In the genomic region with DNA sequence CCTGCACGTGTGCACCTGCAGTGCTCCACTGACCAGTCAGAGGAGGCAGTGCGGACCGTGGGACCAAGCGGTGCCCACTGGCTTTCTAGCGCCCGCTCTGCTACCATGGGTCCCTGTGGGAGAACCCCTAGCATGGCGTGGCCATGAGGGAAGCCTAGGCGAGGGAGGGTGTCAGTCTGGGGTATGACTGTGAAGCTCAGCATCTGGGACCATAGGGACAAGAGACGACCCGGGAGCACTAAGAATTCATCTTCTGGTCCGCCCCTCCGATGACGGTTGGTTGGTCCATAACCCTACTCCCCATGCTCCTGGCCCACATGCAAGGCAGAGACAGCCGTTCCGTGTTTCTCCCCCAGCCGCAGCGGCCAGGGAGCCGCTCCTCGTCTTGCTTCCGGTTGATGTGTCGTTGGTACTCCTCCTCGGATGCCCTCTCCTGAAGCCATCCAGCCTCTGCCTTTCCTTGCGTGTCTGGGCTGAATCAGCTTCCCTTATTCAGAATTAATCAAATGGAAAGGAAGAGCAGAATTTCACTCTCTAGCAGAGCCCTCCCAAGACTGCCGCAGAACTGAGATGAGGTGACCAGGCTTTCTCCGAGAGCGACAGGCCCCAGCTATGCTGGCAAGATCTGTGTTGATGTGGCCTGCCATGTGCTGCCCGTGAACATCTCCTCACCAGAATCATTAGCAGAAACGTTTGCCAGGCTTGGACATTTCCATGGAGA, we compare ENCODE assay signal across 1 cellular context.
TF ChIP-seq lines count a peak whose summit lies in the region.

No MANE protein-coding gene starts in this region.

TF ChIP-seq in HepG2, 621 proteins besides CTCF, POLR2A, EP300 and RAD21 (continued from another document and continues in another):
- TF ChIP-seq, protein P1, sequence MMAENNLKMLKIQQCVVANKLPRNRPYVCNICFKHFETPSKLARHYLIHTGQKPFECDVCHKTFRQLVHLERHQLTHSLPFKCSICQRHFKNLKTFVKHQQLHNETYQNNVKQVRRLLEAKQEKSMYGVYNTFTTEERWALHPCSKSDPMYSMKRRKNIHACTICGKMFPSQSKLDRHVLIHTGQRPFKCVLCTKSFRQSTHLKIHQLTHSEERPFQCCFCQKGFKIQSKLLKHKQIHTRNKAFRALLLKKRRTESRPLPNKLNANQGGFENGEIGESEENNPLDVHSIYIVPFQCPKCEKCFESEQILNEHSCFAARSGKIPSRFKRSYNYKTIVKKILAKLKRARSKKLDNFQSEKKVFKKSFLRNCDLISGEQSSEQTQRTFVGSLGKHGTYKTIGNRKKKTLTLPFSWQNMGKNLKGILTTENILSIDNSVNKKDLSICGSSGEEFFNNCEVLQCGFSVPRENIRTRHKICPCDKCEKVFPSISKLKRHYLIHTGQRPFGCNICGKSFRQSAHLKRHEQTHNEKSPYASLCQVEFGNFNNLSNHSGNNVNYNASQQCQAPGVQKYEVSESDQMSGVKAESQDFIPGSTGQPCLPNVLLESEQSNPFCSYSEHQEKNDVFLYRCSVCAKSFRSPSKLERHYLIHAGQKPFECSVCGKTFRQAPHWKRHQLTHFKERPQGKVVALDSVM (CRISPR knock-in tag; IDR thresholded peaks at IDR 0.05) = no peak
- TF ChIP-seq MAZ (IDR thresholded peaks at IDR 0.05; ENCODE audit: borderline replicate concordance, low read depth, low read length) (no peak), MAZ (CRISPR knock-in tag; IDR thresholded peaks at IDR 0.05; ENCODE audit: low read depth) (no peak), PHF5A (CRISPR knock-in tag; IDR thresholded peaks at IDR 0.05; ENCODE audit: low read depth, unreplicated experiment) (peak; percentile 15), FOXA1 (IDR thresholded peaks at IDR 0.05) (no peak), FOXA1 (CRISPR knock-in tag; IDR thresholded peaks at IDR 0.05) (no peak), KMT2B (CRISPR knock-in tag; IDR thresholded peaks at IDR 0.05) (no peak), AGO2 (optimal IDR thresholded peaks at IDR 0.05; ENCODE audit: low read depth, low read length) (peak; percentile 99), ZNF20 (CRISPR knock-in tag; IDR thresholded peaks at IDR 0.05) (no peak), FLYWCH1 (CRISPR knock-in tag; IDR thresholded peaks at IDR 0.05) (0 out of 2 replicates have a peak, but pooled peaks have one; percentile 12), KLF9 (CRISPR knock-in tag; IDR thresholded peaks at IDR 0.05; ENCODE audit: low read depth) (0 out of 2 replicates have a peak, but pooled peaks have one; percentile 18), JUNB (CRISPR knock-in tag; IDR thresholded peaks at IDR 0.05; ENCODE audit: borderline replicate concordance) (no peak), MBD4 (IDR thresholded peaks at IDR 0.05; ENCODE audit: borderline replicate concordance, low read length) (peak; percentile 21; the same call in 1 of the 2 replicates), HIVEP1 (CRISPR knock-in tag; IDR thresholded peaks at IDR 0.05) (no peak), ZNF543 (CRISPR knock-in tag; IDR thresholded peaks at IDR 0.05) (no peak), ADNP (CRISPR knock-in tag; IDR thresholded peaks at IDR 0.05) (no peak), SRY (CRISPR knock-in tag; IDR thresholded peaks at IDR 0.05) (peak; percentile 45; the same call in 1 of the 2 replicates), ZBTB21 (CRISPR knock-in tag; IDR thresholded peaks at IDR 0.05) (no peak), ZFP62 (CRISPR knock-in tag; IDR thresholded peaks at IDR 0.05) (no peak), ZNF605 (CRISPR knock-in tag; IDR thresholded peaks at IDR 0.05) (no peak), TOPORS (CRISPR knock-in tag; IDR thresholded peaks at IDR 0.05) (no peak), FOXK2 (IDR thresholded peaks at IDR 0.05) (no peak), BRCA1 (CRISPR knock-in tag; IDR thresholded peaks at IDR 0.05) (no peak), MAFK (conservative IDR thresholded peaks at IDR 0.05 in 1 of 2, IDR thresholded peaks at IDR 0.05 in 1 of 2; ENCODE audit: low read length in 2 of 2) (no peak), ZNF674 (CRISPR knock-in tag; IDR thresholded peaks at IDR 0.05; ENCODE audit: low read depth) (no peak)
- TF ChIP-seq, protein P2, sequence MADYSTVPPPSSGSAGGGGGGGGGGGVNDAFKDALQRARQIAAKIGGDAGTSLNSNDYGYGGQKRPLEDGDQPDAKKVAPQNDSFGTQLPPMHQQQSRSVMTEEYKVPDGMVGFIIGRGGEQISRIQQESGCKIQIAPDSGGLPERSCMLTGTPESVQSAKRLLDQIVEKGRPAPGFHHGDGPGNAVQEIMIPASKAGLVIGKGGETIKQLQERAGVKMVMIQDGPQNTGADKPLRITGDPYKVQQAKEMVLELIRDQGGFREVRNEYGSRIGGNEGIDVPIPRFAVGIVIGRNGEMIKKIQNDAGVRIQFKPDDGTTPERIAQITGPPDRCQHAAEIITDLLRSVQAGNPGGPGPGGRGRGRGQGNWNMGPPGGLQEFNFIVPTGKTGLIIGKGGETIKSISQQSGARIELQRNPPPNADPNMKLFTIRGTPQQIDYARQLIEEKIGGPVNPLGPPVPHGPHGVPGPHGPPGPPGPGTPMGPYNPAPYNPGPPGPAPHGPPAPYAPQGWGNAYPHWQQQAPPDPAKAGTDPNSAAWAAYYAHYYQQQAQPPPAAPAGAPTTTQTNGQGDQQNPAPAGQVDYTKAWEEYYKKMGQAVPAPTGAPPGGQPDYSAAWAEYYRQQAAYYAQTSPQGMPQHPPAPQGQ (CRISPR knock-in tag; IDR thresholded peaks at IDR 0.05; ENCODE audit: borderline replicate concordance) = no peak
- TF ChIP-seq, protein P3, sequence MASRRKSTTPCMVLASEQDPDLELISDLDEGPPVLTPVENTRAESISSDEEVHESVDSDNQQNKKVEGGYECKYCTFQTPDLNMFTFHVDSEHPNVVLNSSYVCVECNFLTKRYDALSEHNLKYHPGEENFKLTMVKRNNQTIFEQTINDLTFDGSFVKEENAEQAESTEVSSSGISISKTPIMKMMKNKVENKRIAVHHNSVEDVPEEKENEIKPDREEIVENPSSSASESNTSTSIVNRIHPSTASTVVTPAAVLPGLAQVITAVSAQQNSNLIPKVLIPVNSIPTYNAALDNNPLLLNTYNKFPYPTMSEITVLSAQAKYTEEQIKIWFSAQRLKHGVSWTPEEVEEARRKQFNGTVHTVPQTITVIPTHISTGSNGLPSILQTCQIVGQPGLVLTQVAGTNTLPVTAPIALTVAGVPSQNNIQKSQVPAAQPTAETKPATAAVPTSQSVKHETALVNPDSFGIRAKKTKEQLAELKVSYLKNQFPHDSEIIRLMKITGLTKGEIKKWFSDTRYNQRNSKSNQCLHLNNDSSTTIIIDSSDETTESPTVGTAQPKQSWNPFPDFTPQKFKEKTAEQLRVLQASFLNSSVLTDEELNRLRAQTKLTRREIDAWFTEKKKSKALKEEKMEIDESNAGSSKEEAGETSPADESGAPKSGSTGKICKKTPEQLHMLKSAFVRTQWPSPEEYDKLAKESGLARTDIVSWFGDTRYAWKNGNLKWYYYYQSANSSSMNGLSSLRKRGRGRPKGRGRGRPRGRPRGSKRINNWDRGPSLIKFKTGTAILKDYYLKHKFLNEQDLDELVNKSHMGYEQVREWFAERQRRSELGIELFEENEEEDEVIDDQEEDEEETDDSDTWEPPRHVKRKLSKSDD (CRISPR knock-in tag; IDR thresholded peaks at IDR 0.05; ENCODE audit: low read depth) = no peak
- TF ChIP-seq, protein P4, sequence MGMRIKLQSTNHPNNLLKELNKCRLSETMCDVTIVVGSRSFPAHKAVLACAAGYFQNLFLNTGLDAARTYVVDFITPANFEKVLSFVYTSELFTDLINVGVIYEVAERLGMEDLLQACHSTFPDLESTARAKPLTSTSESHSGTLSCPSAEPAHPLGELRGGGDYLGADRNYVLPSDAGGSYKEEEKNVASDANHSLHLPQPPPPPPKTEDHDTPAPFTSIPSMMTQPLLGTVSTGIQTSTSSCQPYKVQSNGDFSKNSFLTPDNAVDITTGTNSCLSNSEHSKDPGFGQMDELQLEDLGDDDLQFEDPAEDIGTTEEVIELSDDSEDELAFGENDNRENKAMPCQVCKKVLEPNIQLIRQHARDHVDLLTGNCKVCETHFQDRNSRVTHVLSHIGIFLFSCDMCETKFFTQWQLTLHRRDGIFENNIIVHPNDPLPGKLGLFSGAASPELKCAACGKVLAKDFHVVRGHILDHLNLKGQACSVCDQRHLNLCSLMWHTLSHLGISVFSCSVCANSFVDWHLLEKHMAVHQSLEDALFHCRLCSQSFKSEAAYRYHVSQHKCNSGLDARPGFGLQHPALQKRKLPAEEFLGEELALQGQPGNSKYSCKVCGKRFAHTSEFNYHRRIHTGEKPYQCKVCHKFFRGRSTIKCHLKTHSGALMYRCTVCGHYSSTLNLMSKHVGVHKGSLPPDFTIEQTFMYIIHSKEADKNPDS (CRISPR knock-in tag; IDR thresholded peaks at IDR 0.05) = no peak
- TF ChIP-seq, protein P5, sequence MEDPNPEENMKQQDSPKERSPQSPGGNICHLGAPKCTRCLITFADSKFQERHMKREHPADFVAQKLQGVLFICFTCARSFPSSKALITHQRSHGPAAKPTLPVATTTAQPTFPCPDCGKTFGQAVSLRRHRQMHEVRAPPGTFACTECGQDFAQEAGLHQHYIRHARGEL (CRISPR knock-in tag; IDR thresholded peaks at IDR 0.05) = no peak
- TF ChIP-seq, protein P6, sequence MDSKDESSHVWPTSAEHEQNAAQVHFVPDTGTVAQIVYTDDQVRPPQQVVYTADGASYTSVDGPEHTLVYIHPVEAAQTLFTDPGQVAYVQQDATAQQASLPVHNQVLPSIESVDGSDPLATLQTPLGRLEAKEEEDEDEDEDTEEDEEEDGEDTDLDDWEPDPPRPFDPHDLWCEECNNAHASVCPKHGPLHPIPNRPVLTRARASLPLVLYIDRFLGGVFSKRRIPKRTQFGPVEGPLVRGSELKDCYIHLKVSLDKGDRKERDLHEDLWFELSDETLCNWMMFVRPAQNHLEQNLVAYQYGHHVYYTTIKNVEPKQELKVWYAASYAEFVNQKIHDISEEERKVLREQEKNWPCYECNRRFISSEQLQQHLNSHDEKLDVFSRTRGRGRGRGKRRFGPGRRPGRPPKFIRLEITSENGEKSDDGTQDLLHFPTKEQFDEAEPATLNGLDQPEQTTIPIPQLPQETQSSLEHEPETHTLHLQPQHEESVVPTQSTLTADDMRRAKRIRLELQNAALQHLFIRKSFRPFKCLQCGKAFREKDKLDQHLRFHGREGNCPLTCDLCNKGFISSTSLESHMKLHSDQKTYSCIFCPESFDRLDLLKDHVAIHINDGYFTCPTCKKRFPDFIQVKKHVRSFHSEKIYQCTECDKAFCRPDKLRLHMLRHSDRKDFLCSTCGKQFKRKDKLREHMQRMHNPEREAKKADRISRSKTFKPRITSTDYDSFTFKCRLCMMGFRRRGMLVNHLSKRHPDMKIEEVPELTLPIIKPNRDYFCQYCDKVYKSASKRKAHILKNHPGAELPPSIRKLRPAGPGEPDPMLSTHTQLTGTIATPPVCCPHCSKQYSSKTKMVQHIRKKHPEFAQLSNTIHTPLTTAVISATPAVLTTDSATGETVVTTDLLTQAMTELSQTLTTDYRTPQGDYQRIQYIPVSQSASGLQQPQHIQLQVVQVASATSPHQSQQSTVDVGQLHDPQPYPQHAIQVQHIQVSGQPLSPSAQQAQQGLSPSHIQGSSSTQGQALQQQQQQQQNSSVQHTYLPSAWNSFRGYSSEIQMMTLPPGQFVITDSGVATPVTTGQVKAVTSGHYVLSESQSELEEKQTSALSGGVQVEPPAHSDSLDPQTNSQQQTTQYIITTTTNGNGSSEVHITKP (CRISPR knock-in tag; IDR thresholded peaks at IDR 0.05; ENCODE audit: low read depth) = no peak
- TF ChIP-seq, protein P7, sequence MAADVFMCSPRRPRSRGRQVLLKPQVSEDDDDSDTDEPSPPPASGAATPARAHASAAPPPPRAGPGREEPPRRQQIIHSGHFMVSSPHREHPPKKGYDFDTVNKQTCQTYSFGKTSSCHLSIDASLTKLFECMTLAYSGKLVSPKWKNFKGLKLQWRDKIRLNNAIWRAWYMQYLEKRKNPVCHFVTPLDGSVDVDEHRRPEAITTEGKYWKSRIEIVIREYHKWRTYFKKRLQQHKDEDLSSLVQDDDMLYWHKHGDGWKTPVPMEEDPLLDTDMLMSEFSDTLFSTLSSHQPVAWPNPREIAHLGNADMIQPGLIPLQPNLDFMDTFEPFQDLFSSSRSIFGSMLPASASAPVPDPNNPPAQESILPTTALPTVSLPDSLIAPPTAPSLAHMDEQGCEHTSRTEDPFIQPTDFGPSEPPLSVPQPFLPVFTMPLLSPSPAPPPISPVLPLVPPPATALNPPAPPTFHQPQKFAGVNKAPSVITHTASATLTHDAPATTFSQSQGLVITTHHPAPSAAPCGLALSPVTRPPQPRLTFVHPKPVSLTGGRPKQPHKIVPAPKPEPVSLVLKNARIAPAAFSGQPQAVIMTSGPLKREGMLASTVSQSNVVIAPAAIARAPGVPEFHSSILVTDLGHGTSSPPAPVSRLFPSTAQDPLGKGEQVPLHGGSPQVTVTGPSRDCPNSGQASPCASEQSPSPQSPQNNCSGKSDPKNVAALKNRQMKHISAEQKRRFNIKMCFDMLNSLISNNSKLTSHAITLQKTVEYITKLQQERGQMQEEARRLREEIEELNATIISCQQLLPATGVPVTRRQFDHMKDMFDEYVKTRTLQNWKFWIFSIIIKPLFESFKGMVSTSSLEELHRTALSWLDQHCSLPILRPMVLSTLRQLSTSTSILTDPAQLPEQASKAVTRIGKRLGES (CRISPR knock-in tag; IDR thresholded peaks at IDR 0.05; ENCODE audit: borderline replicate concordance) = no peak
- TF ChIP-seq, protein P8, sequence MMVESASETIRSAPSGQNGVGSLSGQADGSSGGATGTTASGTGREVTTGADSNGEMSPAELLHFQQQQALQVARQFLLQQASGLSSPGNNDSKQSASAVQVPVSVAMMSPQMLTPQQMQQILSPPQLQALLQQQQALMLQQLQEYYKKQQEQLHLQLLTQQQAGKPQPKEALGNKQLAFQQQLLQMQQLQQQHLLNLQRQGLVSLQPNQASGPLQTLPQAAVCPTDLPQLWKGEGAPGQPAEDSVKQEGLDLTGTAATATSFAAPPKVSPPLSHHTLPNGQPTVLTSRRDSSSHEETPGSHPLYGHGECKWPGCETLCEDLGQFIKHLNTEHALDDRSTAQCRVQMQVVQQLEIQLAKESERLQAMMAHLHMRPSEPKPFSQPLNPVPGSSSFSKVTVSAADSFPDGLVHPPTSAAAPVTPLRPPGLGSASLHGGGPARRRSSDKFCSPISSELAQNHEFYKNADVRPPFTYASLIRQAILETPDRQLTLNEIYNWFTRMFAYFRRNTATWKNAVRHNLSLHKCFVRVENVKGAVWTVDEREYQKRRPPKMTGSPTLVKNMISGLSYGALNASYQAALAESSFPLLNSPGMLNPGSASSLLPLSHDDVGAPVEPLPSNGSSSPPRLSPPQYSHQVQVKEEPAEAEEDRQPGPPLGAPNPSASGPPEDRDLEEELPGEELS (CRISPR knock-in tag; IDR thresholded peaks at IDR 0.05) = no peak
- TF ChIP-seq, protein P9, sequence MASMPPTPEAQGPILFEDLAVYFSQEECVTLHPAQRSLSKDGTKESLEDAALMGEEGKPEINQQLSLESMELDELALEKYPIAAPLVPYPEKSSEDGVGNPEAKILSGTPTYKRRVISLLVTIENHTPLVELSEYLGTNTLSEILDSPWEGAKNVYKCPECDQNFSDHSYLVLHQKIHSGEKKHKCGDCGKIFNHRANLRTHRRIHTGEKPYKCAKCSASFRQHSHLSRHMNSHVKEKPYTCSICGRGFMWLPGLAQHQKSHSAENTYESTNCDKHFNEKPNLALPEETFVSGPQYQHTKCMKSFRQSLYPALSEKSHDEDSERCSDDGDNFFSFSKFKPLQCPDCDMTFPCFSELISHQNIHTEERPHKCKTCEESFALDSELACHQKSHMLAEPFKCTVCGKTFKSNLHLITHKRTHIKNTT (CRISPR knock-in tag; IDR thresholded peaks at IDR 0.05) = no peak
- TF ChIP-seq, protein P10, sequence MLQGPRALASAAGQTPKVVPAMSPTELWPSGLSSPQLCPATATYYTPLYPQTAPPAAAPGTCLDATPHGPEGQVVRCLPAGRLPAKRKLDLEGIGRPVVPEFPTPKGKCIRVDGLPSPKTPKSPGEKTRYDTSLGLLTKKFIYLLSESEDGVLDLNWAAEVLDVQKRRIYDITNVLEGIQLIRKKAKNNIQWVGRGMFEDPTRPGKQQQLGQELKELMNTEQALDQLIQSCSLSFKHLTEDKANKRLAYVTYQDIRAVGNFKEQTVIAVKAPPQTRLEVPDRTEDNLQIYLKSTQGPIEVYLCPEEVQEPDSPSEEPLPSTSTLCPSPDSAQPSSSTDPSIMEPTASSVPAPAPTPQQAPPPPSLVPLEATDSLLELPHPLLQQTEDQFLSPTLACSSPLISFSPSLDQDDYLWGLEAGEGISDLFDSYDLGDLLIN (CRISPR knock-in tag; IDR thresholded peaks at IDR 0.05; ENCODE audit: borderline replicate concordance) = no peak
